1 cellular context compared by ENCODE assay signal in genomic region chr10:101777085-101777856, GRCh38.
A peak's percentile ranks its signal among the peaks of the same experiment; 100 is the strongest.
TF ChIP-seq lines count a peak whose summit lies in the region.

No MANE protein-coding gene starts in this region.

TF ChIP-seq in H1, 55 proteins besides CTCF, POLR2A, EP300 and RAD21:
- TF ChIP-seq EZH2 (IDR thresholded peaks at IDR 0.05; ENCODE audit: low read depth, low read length, severe bottlenecking) = peak; percentile 40
- 0 out of 2 replicates have a peak, but pooled peaks have one; percentile 34 for TF ChIP-seq SUZ12 (IDR thresholded peaks at IDR 0.05; ENCODE audit: low read length)
- TF ChIP-seq BACH1 (IDR thresholded peaks at IDR 0.05; ENCODE audit: low read length) = no peak
- TF ChIP-seq CHD1 (IDR thresholded peaks at IDR 0.05; ENCODE audit: low read depth, low read length) = no peak
- TF ChIP-seq SP4 (IDR thresholded peaks at IDR 0.05; ENCODE audit: low read length) = no peak
- no peak for TF ChIP-seq YY1 (IDR thresholded peaks at IDR 0.05; ENCODE audit: low read depth, low read length)
- TF ChIP-seq KDM4A (IDR thresholded peaks at IDR 0.05; ENCODE audit: low read depth, low read length, severe bottlenecking) = no peak
- TF ChIP-seq CBX5 (IDR thresholded peaks at IDR 0.05; ENCODE audit: low read depth, low read length) = no peak
- TF ChIP-seq CHD7 (IDR thresholded peaks at IDR 0.05; ENCODE audit: insufficient replicate concordance, low read length) = no peak
